In genomic region chr22:45268958-45269844, GRCh38 we compare ENCODE assay signal across 8 cellular contexts. TPM values are rescaled to one million over a fixed set of nuclear protein-coding genes. Genes with fewer than 3 reads are reported as not detected.
DNase-seq lines count a peak whose midpoint lies in the region; ATAC-seq and TF ChIP-seq lines count a peak whose summit lies in the region.

No MANE protein-coding gene starts in this region.

- H3K4me3 Mint-ChIP-seq in T-helper 17 cell: peak overlapping the region; percentile 86

- H3K27me3 Mint-ChIP-seq in T-helper 17 cell: peaks cover 24% of the 10 kb centered on the region

- intact Hi-C loops in left ventricle myocardium superior (cut with micrococcal nuclease): loop anchor here (5.0 to 10.0 kb wide), 2 partner anchors 168 to 286 kb away; no protein-coding TSS in a partner anchor
- intact Hi-C loops in posterior vena cava (cut with DNase I): loop anchor here (2.0 to 5.0 kb wide), 2 partner anchors 166 to 283 kb away; no protein-coding TSS in a partner anchor
- intact Hi-C loops in upper lobe of right lung (cut with DNase I): no loop called here

- TF ChIP-seq CTCF in AG04449 (IDR thresholded peaks at IDR 0.05; ENCODE audit: insufficient read depth, low read length, missing control alignments): peak; percentile 82
- TF ChIP-seq CTCF in upper lobe of right lung (IDR thresholded peaks at IDR 0.05): peak; percentile 87

- peaks cover 12% of the 10 kb centered on the region for H3K4me1 ChIP-seq in upper lobe of right lung

- H3K4me3 ChIP-seq in AG04449 (ENCODE audit: low read depth, low read length) (peak overlapping the region; percentile 67), upper lobe of right lung (peak overlapping the region; percentile 57)

- CTCF ChIA-PET in AG04449 (lab: Yijun Ruan, JAX): interaction anchor here (0.7 to 9.2 kb wide), 12 partner anchors 9 to 296 kb away, joined by 3 to 59 read pairs (median 5); no protein-coding TSS in a partner anchor

- no peak overlapping the region for H3K27ac ChIP-seq in upper lobe of right lung

- ATAC-seq in GM18868 (IDR thresholded peaks at IDR 0.05; ENCODE audit: unreplicated experiment) (peak; percentile 49), T-helper 17 cell (peak; percentile 99), left ventricle myocardium superior (peak; percentile 78), upper lobe of right lung (peak; percentile 98)

- DNase-seq in AG04449 (ENCODE audit: low read depth, low spot score) (no peak), LHCN-M2 (ENCODE audit: low read depth) (peak; percentile 56), T-helper 17 cell (peak; percentile 90 to 98 (median 94)), amniotic epithelial cell (ENCODE audit: low read depth) (peak; percentile 42), left ventricle myocardium superior (peak; percentile 95), posterior vena cava (ENCODE audit: low spot score) (peak; percentile 96), upper lobe of right lung (peak; percentile 92)

- POLR2A ChIA-PET in AG04449 (lab: Yijun Ruan, JAX): no interaction called here

- peaks cover 12% of the 10 kb centered on the region for H3K4me1 Mint-ChIP-seq in T-helper 17 cell

- H3K27me3 ChIP-seq in upper lobe of right lung: peaks cover 13% of the 10 kb centered on the region

- H3K9me3 ChIP-seq in T-helper 17 cell (ENCODE audit: control insufficient read depth, low read length, poor library complexity, severe bottlenecking) (no peaks in the 10 kb centered on the region), upper lobe of right lung (no peaks in the 10 kb centered on the region)

- no peaks in the 10 kb centered on the region for H3K36me3 Mint-ChIP-seq in T-helper 17 cell (ENCODE audit: low read depth)

- no peaks in the 10 kb centered on the region for H3K36me3 ChIP-seq in upper lobe of right lung

- peak overlapping the region; percentile 74 for H3K27ac Mint-ChIP-seq in T-helper 17 cell

RNA-seq across cellular contexts. Expression of gene UPK3A, which starts 15.5 kb away (rescaled TPM):
- not detected in 2 replicates for total RNA-seq in LHCN-M2 (2014; rRNA removed)
- polyA plus RNA-seq in LHCN-M2 (2012): not detected
- total RNA-seq in T-helper 17 cell: under 1 TPM in 1 of 2 donors, not detected in 1; 0.37 TPM
- total RNA-seq in left ventricle myocardium superior: 0.25 TPM
- total RNA-seq in posterior vena cava: not detected
- not detected for total RNA-seq in upper lobe of right lung

RNA-seq across cellular contexts. Expression of gene KIAA0930, which starts 28.5 kb away (rescaled TPM):
- total RNA-seq in LHCN-M2 (2014; rRNA removed): 27.3 and 31.7 TPM in 2 replicates
- 28.8 TPM for polyA plus RNA-seq in LHCN-M2 (2012)
- 10 to 100 TPM; 10.9 to 11.6 TPM for total RNA-seq in T-helper 17 cell
- 24.1 TPM for total RNA-seq in left ventricle myocardium superior
- total RNA-seq in posterior vena cava: 10 to 100 TPM; 48.5 to 74.0 TPM
- total RNA-seq in upper lobe of right lung: 79.5 TPM

RNA-seq across cellular contexts. Expression of gene FAM118A, which starts 40.5 kb away (rescaled TPM):
- total RNA-seq in LHCN-M2 (2014; rRNA removed): 9.1 and 9.6 TPM in 2 replicates
- 6.3 TPM for polyA plus RNA-seq in LHCN-M2 (2012)
- 100 to 1,000 TPM; 162 to 200 TPM for total RNA-seq in T-helper 17 cell
- 20.7 TPM for total RNA-seq in left ventricle myocardium superior
- 10 to 100 TPM; 16.0 to 24.6 TPM for total RNA-seq in posterior vena cava
- total RNA-seq in upper lobe of right lung: 20.6 TPM

Comparison
In these comparisons a context has a peak if more than half of its experiments do, and no peak if none do; other contexts are left out.
1. ATAC-seq: peak in every context shown above with its lines; median percentile 99 in T-helper 17 cell; 98 in upper lobe of right lung; 78 in left ventricle myocardium superior; 49 in GM18868.